Comparison of ENCODE assay signal across 15 cellular contexts in the genomic region with DNA sequence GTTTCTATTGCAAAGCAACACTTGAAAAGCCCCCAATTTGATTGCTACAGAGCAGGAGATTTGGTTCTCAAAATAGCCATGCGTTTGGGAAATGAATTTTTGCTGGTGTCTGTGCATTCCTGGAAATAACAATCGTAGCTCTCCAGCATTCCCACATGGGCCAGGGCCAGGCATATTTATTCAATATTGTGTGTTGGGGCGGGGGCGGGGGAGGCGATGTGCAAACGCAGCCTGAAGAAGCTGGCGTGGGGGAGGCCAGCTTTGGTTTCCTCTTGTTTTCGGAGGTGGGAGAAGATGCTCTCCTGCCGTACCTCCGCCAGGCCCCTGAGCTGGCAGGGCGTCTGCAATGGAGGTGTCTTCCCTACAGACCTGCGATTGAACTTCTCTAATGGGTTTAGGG. TPM values are rescaled to one million over a fixed set of nuclear protein-coding genes. Genes with fewer than 3 reads are reported as not detected.
"Had no signal": no experiment of that assay in that cellular context is flagged by ENCODE, and none has a peak within 500 bp of the region (broad histone marks: within the 10 kb centered on the region; RNA-seq: fewer than 3 reads in every experiment).

No MANE protein-coding gene starts in this region.

- H3K27ac Mint-ChIP-seq: activated T-helper 17 cell treated with anti-CD3 and anti-CD28 coated beads, Interleukin-2, amount 50 U/mL, for 72 hours; natural killer cell treated with Interleukin-12 subunit alpha and Interleukin-12 subunit beta and Interleukin-15 and Interleukin-18, amount 100 ng/mL, for 72 hours had no signal

- H3K9me3 ChIP-seq: upper lobe of right lung had no signal

- H3K4me3 ChIP-seq: upper lobe of right lung had no signal

- DNase-seq: activated CD4-positive, alpha-beta T cell treated with anti-CD3 and anti-CD28 coated beads for 48 hours; activated naive CD4-positive, alpha-beta T cell treated with anti-CD3 and anti-CD28 coated beads, Interleukin-2, amount 50 U/mL, for 16 hours; activated T-cell treated with anti-CD3 and anti-CD28 coated beads for 4 hours; central memory CD4-positive, alpha-beta T cell; cortex of kidney; effector memory CD4-positive, alpha-beta T cell; mammary epithelial cell; T-helper 1 cell; upper lobe of right lung; WERI-Rb-1 had no signal

- ATAC-seq: activated T-helper 17 cell treated with anti-CD3 and anti-CD28 coated beads, Interleukin-2, amount 50 U/mL, for 72 hours; natural killer cell treated with Interleukin-12 subunit alpha and Interleukin-12 subunit beta and Interleukin-15 and Interleukin-18, amount 100 ng/mL, for 72 hours; upper lobe of right lung had no signal

- H3K4me1 Mint-ChIP-seq: activated T-helper 17 cell treated with anti-CD3 and anti-CD28 coated beads, Interleukin-2, amount 50 U/mL, for 72 hours had no signal

- H3K36me3 ChIP-seq: upper lobe of right lung, WERI-Rb-1 had no signal

- H3K9me3 Mint-ChIP-seq: activated T-helper 17 cell treated with anti-CD3 and anti-CD28 coated beads, Interleukin-2, amount 50 U/mL, for 72 hours; natural killer cell treated with Interleukin-12 subunit alpha and Interleukin-12 subunit beta and Interleukin-15 and Interleukin-18, amount 100 ng/mL, for 72 hours had no signal

- H3K36me3 Mint-ChIP-seq: natural killer cell treated with Interleukin-12 subunit alpha and Interleukin-12 subunit beta and Interleukin-15 and Interleukin-18, amount 100 ng/mL, for 72 hours had no signal

- H3K27ac ChIP-seq: epithelial cell of prostate, WERI-Rb-1 had no signal

- H3K4me3 Mint-ChIP-seq: activated T-helper 17 cell treated with anti-CD3 and anti-CD28 coated beads, Interleukin-2, amount 50 U/mL, for 72 hours; natural killer cell treated with Interleukin-12 subunit alpha and Interleukin-12 subunit beta and Interleukin-15 and Interleukin-18, amount 100 ng/mL, for 72 hours had no signal

- H3K27me3 ChIP-seq: upper lobe of right lung had no signal

RNA-seq across cellular contexts. Expression of a gene that starts 56.7 kb away (rescaled TPM):
- total RNA-seq: activated T-helper 17 cell treated with anti-CD3 and anti-CD28 coated beads, Interleukin-2, amount 50 U/mL, for 72 hours; mammary epithelial cell; natural killer cell treated with Interleukin-12 subunit alpha and Interleukin-12 subunit beta and Interleukin-15 and Interleukin-18, amount 100 ng/mL, for 72 hours; osteoblast; pulmonary artery endothelial cell had no signal
- polyA plus RNA-seq: mammary epithelial cell had no signal
